Comparison of ENCODE assay signal across 10 cellular contexts in genomic region chr7:72946130-72946745, GRCh38. TPM values are rescaled to one million over a fixed set of nuclear protein-coding genes. Genes with fewer than 3 reads are reported as not detected.
DNase-seq lines count a peak whose midpoint lies in the region; ATAC-seq and TF ChIP-seq lines count a peak whose summit lies in the region.
"Not testable (repeated sequence)": the region's sequence is repeated elsewhere in the genome, so short reads cannot be mapped to it uniquely, and the experiment has no call there.
"Had no signal": no experiment of that assay in that cellular context is flagged by ENCODE, and none has a peak within 500 bp of the region (broad histone marks: within the 10 kb centered on the region; RNA-seq: fewer than 3 reads in every experiment).

No MANE protein-coding gene starts in this region.

- not testable (repeated sequence) for H3K4me1 ChIP-seq in Karpas-422 (ENCODE audit: low read length); RWPE2 (ENCODE audit: insufficient read depth, poor library complexity, severe bottlenecking); fibroblast of lung (ENCODE audit: control insufficient read depth, extremely low read depth, insufficient read depth, low read length); parathyroid adenoma

- not testable (repeated sequence) for H2AFZ ChIP-seq in Karpas-422 (ENCODE audit: low read length); fibroblast of lung (ENCODE audit: low read length); parathyroid adenoma

- H3K9me2 ChIP-seq in Karpas-422 (replicated peaks; ENCODE audit: insufficient read depth, low read length): not testable (repeated sequence)

- H3K79me2 ChIP-seq in Karpas-422 (ENCODE audit: low read length); fibroblast of lung (ENCODE audit: control insufficient read depth, insufficient read depth, low read length); parathyroid adenoma: not testable (repeated sequence)

- not testable (repeated sequence) for H3K27ac ChIP-seq in Karpas-422 (ENCODE audit: low read length); RWPE2 (ENCODE audit: poor library complexity, severe bottlenecking); brain microvascular endothelial cell; fibroblast of lung (ENCODE audit: insufficient read depth, low read length); parathyroid adenoma

- not testable (repeated sequence) for H3K36me3 ChIP-seq in Karpas-422 (ENCODE audit: insufficient read depth, low read length); RWPE2 (ENCODE audit: low read depth); brain microvascular endothelial cell (replicated peaks); fibroblast of lung (ENCODE audit: control insufficient read depth, insufficient read depth, low read length); parathyroid adenoma (ENCODE audit: control insufficient read depth, insufficient read depth, low read length)

- not testable (repeated sequence) for TF ChIP-seq CTCF in RWPE2 (IDR thresholded peaks at IDR 0.05; ENCODE audit: poor library complexity, severe bottlenecking)
- peak; percentile 48 for TF ChIP-seq CTCF in brain microvascular endothelial cell (IDR thresholded peaks at IDR 0.05; ENCODE audit: low read depth, low read length, missing control alignments)
- TF ChIP-seq CTCF in fibroblast of lung (conservative IDR thresholded peaks at IDR 0.05 in 1 of 2, IDR thresholded peaks at IDR 0.05 in 1 of 2; ENCODE audit: low read depth in 1 of 2, low read length in 2 of 2): peak; percentile 28 to 34
- peak; percentile 23 for TF ChIP-seq CTCF in parathyroid adenoma (IDR thresholded peaks at IDR 0.05)

- ATAC-seq in RWPE2 (ENCODE audit: low read depth): peak; percentile 15; the same call in 1 of the 3 replicates
- ATAC-seq in left lobe of liver: peak; percentile 68

- H3K9ac ChIP-seq in Karpas-422 (ENCODE audit: low read length); fibroblast of lung (ENCODE audit: insufficient read depth, low read length); parathyroid adenoma: not testable (repeated sequence)

- H3K4me3 ChIP-seq in Karpas-422 (ENCODE audit: low read length); RWPE2 (ENCODE audit: severe bottlenecking); brain microvascular endothelial cell (ENCODE audit: low read depth, low read length); fibroblast of lung (replicated peaks in 1 of 4; ENCODE audit: control extremely low read depth in 1 of 4, insufficient read depth in 1 of 4, low read depth in 3 of 4, low read length in 4 of 4); parathyroid adenoma (ENCODE audit: low read depth, low read length): not testable (repeated sequence)

- H4K20me1 ChIP-seq in Karpas-422 (ENCODE audit: insufficient read depth, low read depth, low read length); fibroblast of lung (ENCODE audit: control insufficient read depth, extremely low read depth, insufficient read depth, low read length): not testable (repeated sequence)

- in situ Hi-C loops in brain microvascular endothelial cell (cut with HindIII; ENCODE audit: low pct_ligation_motif_present, low sequenced_read_pairs): not testable (repeated sequence)

- not testable (repeated sequence) for H3K9me3 ChIP-seq in Karpas-422 (ENCODE audit: low read length); RWPE2 (ENCODE audit: severe bottlenecking); fibroblast of lung (ENCODE audit: control insufficient read depth, insufficient read depth, low read depth, low read length); parathyroid adenoma (ENCODE audit: control insufficient read depth, low read length)

- DNase-seq in COLO668 (lab: John Stamatoyannopoulos, UW; ENCODE audit: unreplicated experiment) (peak; percentile 1), Karpas-422 (peak; percentile 48), left lobe of liver (ENCODE audit: low spot score) (peak; percentile 56)
- DNase-seq in RWPE2 (ENCODE audit: low spot score); brain microvascular endothelial cell; fibroblast of lung (ENCODE audit: low read depth in 2 of 2): not testable (repeated sequence)

- not testable (repeated sequence) for H3K4me2 ChIP-seq in Karpas-422 (ENCODE audit: low read depth, low read length, poor library complexity, severe bottlenecking); fibroblast of lung (ENCODE audit: extremely low read depth, insufficient read depth, low read length); parathyroid adenoma (ENCODE audit: low read length)

- H3K27me3 ChIP-seq in Karpas-422 (ENCODE audit: low read length); RWPE2 (ENCODE audit: insufficient read depth, poor library complexity, severe bottlenecking); brain microvascular endothelial cell (replicated peaks); fibroblast of lung (ENCODE audit: control insufficient read depth, insufficient read depth, low read length); parathyroid adenoma (ENCODE audit: control insufficient read depth, insufficient read depth, low read length): not testable (repeated sequence)

RNA-seq across cellular contexts. Expression of gene POM121, which starts 21.3 kb away (rescaled TPM):
- 18.2 and 23.0 TPM in 2 replicates for total RNA-seq in Karpas-422 (2014; rRNA removed; shearing (Covaris generic); ENCODE audit: low replicate concordance)
- total RNA-seq in fibroblast of lung (3.1 and 4.8 TPM in 2 replicates), left lobe of liver (16.8 TPM)
- polyA plus RNA-seq in fibroblast of lung: 6.3 and 10.0 TPM in 2 replicates
- 15.9 and 22.9 TPM in 2 replicates for polyA plus RNA-seq in fibroblast of lung (2012)
- polyA minus RNA-seq in fibroblast of lung (ENCODE audit: low replicate concordance): 26.8 and 57.3 TPM in 2 replicates

RNA-seq across cellular contexts. Expression of gene TRIM74, which starts 23.0 kb away (rescaled TPM):
- total RNA-seq in Karpas-422 (2014; rRNA removed; shearing (Covaris generic); ENCODE audit: low replicate concordance): not detected in 2 replicates
- total RNA-seq in fibroblast of lung (not detected in 2 replicates), left lobe of liver (0.78 TPM)
- polyA plus RNA-seq in fibroblast of lung: not detected in 2 replicates
- polyA plus RNA-seq in fibroblast of lung (2012): not detected in 2 replicates
- polyA minus RNA-seq in fibroblast of lung (ENCODE audit: low replicate concordance): not detected in 2 replicates
- total RNA-seq: dermis microvascular lymphatic vessel endothelial cell, sigmoid colon, SJCRH30 had no signal
